23 cellular contexts compared by ENCODE assay signal in the genomic region with DNA sequence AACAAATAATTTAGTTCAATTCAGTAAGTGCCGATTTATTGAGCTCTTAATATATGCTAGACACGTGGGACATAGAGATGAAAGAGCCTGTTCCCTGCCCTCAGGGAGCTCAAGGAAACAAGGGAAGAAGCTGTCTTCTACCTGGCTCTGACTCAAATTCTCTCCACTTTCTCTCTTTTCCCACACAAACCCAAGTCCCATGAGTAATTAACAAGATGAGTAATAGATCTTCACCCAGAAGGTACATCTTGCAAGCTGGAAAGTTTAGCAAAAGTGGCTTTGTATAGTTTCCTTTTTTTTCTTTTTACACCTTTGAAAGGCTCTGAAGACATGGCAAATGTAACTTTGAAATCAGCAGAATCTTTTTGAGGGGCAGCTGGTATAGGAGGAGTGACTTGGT. TPM values are rescaled to one million over a fixed set of nuclear protein-coding genes. Genes with fewer than 3 reads are reported as not detected.
"Had no signal": no experiment of that assay in that cellular context is flagged by ENCODE, and none has a peak within 500 bp of the region (broad histone marks: within the 10 kb centered on the region; RNA-seq: fewer than 3 reads in every experiment).

No MANE protein-coding gene starts in this region.

- H3K4me1 Mint-ChIP-seq: activated naive CD4-positive, alpha-beta T cell treated with anti-CD3 and anti-CD28 coated beads, Interleukin-2, amount 50 U/mL, for 24 hours; natural killer cell; stimulated activated memory B cell treated with anti-CD40 and anti-IgM and Interleukin-4, amounts not matched to agents 10 μg/mL and 1 μg/mL and 100 μg/mL, for 72 hours had no signal

- H3K27ac Mint-ChIP-seq: activated CD8-positive, alpha-beta T cell treated with anti-CD3 and anti-CD28 coated beads for 36 hours; activated naive CD4-positive, alpha-beta T cell treated with anti-CD3 and anti-CD28 coated beads, Interleukin-2, amount 50 U/mL, for 24 hours; activated T-helper 2 cell treated with anti-CD3 and anti-CD28 coated beads, Interferon-gamma antibody, Interleukin-2, Interleukin-4, amounts not matched to agents 10 μg/mL and 5 μg/mL and 100 μg/mL, durations not matched to agents 14 hours and 24 hours and 36 hours; natural killer cell; neural progenitor cell; stimulated activated memory B cell treated with anti-CD40 and anti-IgM and Interleukin-4, amounts not matched to agents 10 μg/mL and 1 μg/mL and 100 μg/mL, for 72 hours had no signal

- ATAC-seq: activated CD8-positive, alpha-beta T cell treated with anti-CD3 and anti-CD28 coated beads for 36 hours; activated T-cell treated with anti-CD3 and anti-CD28 coated beads, Interleukin-2, amount 50 U/mL, for 4 hours; heart right ventricle; left lung; lower lobe of right lung; natural killer cell; psoas muscle; stimulated activated memory B cell treated with anti-CD40 and anti-IgM and Interleukin-4, amounts not matched to agents 10 μg/mL and 1 μg/mL and 100 μg/mL, for 72 hours had no signal

- H3K9me3 Mint-ChIP-seq: activated CD8-positive, alpha-beta T cell treated with anti-CD3 and anti-CD28 coated beads for 36 hours; activated naive CD4-positive, alpha-beta T cell treated with anti-CD3 and anti-CD28 coated beads, Interleukin-2, amount 50 U/mL, for 24 hours; activated T-cell treated with anti-CD3 and anti-CD28 coated beads, Interleukin-2, amount 50 U/mL, for 4 hours; activated T-helper 2 cell treated with anti-CD3 and anti-CD28 coated beads, Interferon-gamma antibody, Interleukin-2, Interleukin-4, amounts not matched to agents 10 μg/mL and 5 μg/mL and 100 μg/mL, durations not matched to agents 14 hours and 24 hours and 36 hours; natural killer cell; neural progenitor cell; stimulated activated memory B cell treated with anti-CD40 and anti-IgM and Interleukin-4, amounts not matched to agents 10 μg/mL and 1 μg/mL and 100 μg/mL, for 72 hours had no signal

- H3K4me3 Mint-ChIP-seq: activated CD8-positive, alpha-beta T cell treated with anti-CD3 and anti-CD28 coated beads for 36 hours; activated naive CD4-positive, alpha-beta T cell treated with anti-CD3 and anti-CD28 coated beads, Interleukin-2, amount 50 U/mL, for 24 hours; activated T-cell treated with anti-CD3 and anti-CD28 coated beads, Interleukin-2, amount 50 U/mL, for 4 hours; natural killer cell; neural progenitor cell; stimulated activated memory B cell treated with anti-CD40 and anti-IgM and Interleukin-4, amounts not matched to agents 10 μg/mL and 1 μg/mL and 100 μg/mL, for 72 hours had no signal

- DNase-seq: activated CD4-positive, alpha-beta T cell treated with anti-CD3 and anti-CD28 coated beads, Interleukin-2, amount 50 U/mL, for 1 hour; activated CD4-positive, CD25-positive, alpha-beta regulatory T cell treated with anti-CD3 and anti-CD28 coated beads, Interleukin-2, amount 50 U/mL, for 72 hours; activated CD8-positive, alpha-beta T cell treated with anti-CD3 and anti-CD28 coated beads for 36 hours; activated T-cell treated with anti-CD3 and anti-CD28 coated beads, Interleukin-2, amount 50 U/mL, for 4 hours; anterior cingulate cortex; dorsolateral prefrontal cortex; effector memory CD4-positive, alpha-beta T cell; foreskin melanocyte; heart right ventricle; left lung; lower lobe of right lung; mesendoderm; natural killer cell; occipital lobe; psoas muscle; stimulated activated CD4-positive, alpha-beta T cell treated with anti-CD3 and anti-CD28 coated beads, Interleukin-1b, Interleukin-23, amount 100 ng/mL, for 48 hours; stimulated activated CD4-positive, alpha-beta T cell treated with anti-CD3 and anti-CD28 coated beads, Interleukin-4, amount 100 ng/mL, for 4 hours; stimulated activated CD8-positive, alpha-beta memory T cell treated with anti-CD3 and anti-CD28 coated beads, Interleukin-4, amount 100 ng/mL, for 48 hours had no signal

- H3K36me3 Mint-ChIP-seq: activated naive CD4-positive, alpha-beta T cell treated with anti-CD3 and anti-CD28 coated beads, Interleukin-2, amount 50 U/mL, for 24 hours; natural killer cell; neural progenitor cell; stimulated activated memory B cell treated with anti-CD40 and anti-IgM and Interleukin-4, amounts not matched to agents 10 μg/mL and 1 μg/mL and 100 μg/mL, for 72 hours had no signal

RNA-seq across cellular contexts. Expression of gene CHST1, which starts 48.2 kb away (rescaled TPM):
- total RNA-seq: activated CD8-positive, alpha-beta T cell treated with anti-CD3 and anti-CD28 coated beads for 36 hours; mononuclear cell; natural killer cell had no signal
